Comparison of ENCODE assay signal across 15 cellular contexts in the genomic region with DNA sequence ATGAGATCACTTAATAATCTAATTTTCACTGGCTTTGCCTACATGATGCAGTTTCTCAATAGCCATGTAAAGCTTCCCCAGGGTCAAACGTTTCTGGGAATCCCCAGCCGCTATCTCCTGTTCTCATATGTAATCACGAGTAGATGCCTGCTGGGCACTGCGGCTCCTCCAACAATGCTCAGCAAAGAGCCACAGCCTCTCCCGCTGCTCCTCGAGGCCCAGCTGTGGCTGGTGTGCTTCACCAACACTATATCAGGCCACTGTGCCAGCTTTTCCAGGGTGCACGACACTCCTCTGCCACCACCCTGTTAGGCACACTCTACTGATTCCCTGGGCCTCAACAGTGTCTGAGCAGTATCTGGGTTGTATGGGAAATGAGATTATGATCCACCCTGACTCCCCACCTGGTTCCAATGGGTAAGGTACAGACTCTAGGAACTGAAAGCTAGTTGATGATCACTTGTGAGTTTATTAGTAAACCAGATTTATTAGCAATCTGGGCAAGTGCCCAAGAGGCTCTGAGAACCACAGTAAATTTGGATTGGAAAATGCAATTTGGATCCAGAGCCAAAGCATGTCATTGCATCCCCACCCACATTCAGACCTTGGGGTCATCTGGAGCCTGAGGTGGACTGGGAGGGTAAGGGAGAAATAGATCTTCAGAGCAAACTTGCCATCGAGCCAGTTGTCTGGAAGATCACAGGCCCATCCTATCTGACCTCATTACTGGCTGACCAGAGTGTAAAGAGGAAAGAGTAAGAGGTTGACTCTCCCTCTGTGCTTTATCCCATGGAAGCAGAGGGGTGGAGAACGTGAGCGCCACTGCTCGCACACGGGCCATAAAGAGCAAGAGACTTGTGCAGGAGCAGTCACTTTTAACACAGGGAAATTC.
A peak's percentile ranks its signal among the peaks of the same experiment; 100 is the strongest.
DNase-seq lines count a peak whose midpoint lies in the region; ATAC-seq, FAIRE-seq and TF ChIP-seq lines count a peak whose summit lies in the region.
"Had no signal": no experiment of that assay in that cellular context is flagged by ENCODE, and none has a peak within 500 bp of the region (broad histone marks: within the 10 kb centered on the region; RNA-seq: fewer than 3 reads in every experiment).

No MANE protein-coding gene starts in this region.

- peaks cover 0 to 9% (median 0%) of the 10 kb centered on the region in 4 donors for H3K4me1 ChIP-seq in right lobe of liver
- peaks cover 6 to 27% (median 18%) of the 10 kb centered on the region in 5 donors for H3K4me1 ChIP-seq in subcutaneous abdominal adipose tissue (ENCODE audit: control insufficient read depth in 5 of 5, insufficient read depth in 5 of 5, low read length in 5 of 5)
- H3K4me1 ChIP-seq: parathyroid adenoma had no signal

- H3K27ac Mint-ChIP-seq in brain = peak overlapping the region in 4 of 5 experiments; percentile 21 to 58 (median 48)
- H3K27ac Mint-ChIP-seq: mesothelial cell of epicardium had no signal

- no peaks in the 10 kb centered on the region for H3K27me3 Mint-ChIP-seq in brain

- H3K4me1 Mint-ChIP-seq in brain = peaks cover 14% of the 10 kb centered on the region
- H3K4me1 Mint-ChIP-seq: mesothelial cell of epicardium had no signal

- peak overlapping the region in 1 of 5 donors; percentile 56 for H3K9ac ChIP-seq in subcutaneous abdominal adipose tissue (ENCODE audit: low read length in 5 of 5)
- H3K9ac ChIP-seq: parathyroid adenoma had no signal

- H3K27me3 ChIP-seq in right lobe of liver (no peaks in the 10 kb centered on the region), subcutaneous abdominal adipose tissue (ENCODE audit: control insufficient read depth in 5 of 5, insufficient read depth in 4 of 5, low read length in 5 of 5) (no peaks in the 10 kb centered on the region)
- H3K27me3 ChIP-seq: dorsolateral prefrontal cortex had no signal

- no peaks in the 10 kb centered on the region for H3K36me3 ChIP-seq in right lobe of liver
- no peaks in the 10 kb centered on the region for H3K36me3 ChIP-seq in subcutaneous abdominal adipose tissue (ENCODE audit: control insufficient read depth in 5 of 5, insufficient read depth in 5 of 5, low read length in 5 of 5)

- H3K27ac ChIP-seq in right lobe of liver = peak overlapping the region in 1 of 3 donors; percentile 33
- H3K27ac ChIP-seq in subcutaneous abdominal adipose tissue (ENCODE audit: low read depth, low read length) = peak overlapping the region; percentile 74
- H3K27ac ChIP-seq: dorsolateral prefrontal cortex, parathyroid adenoma had no signal

- no peak for FAIRE-seq in urothelium cell line (lab: Jason Lieb, UNC)
- FAIRE-seq: HTR-8/SVneo had no signal

- no peaks in the 10 kb centered on the region for H3K36me3 Mint-ChIP-seq in brain
- H3K36me3 Mint-ChIP-seq: mesothelial cell of epicardium had no signal

- DNase-seq in NCI-H748 (lab: John Stamatoyannopoulos, UW; ENCODE audit: unreplicated experiment) (peak; percentile 3), NCI-H748 treated with DMSO at 0.1 percent for 48 hours (lab: John Stamatoyannopoulos, UW) (no peak), right lobe of liver (no peak), urothelium cell line (ENCODE audit: low spot score) (no peak)
- DNase-seq: activated effector memory CD4-positive, alpha-beta T cell treated with Interleukin-2 at 50 U/mL for 16 hours; dorsolateral prefrontal cortex; NCI-H2171 treated with DMSO at 0.1 percent for 48 hours had no signal

- no peak for TF ChIP-seq POLR2A in right lobe of liver (IDR thresholded peaks at IDR 0.05)

- intact Hi-C loops in right lobe of liver (cut with DNase I) = no loop called here

- H3K4me3 ChIP-seq in right lobe of liver (no peak overlapping the region), subcutaneous abdominal adipose tissue (ENCODE audit: low read depth in 1 of 5, low read length in 5 of 5) (no peak overlapping the region)
- H3K4me3 ChIP-seq: dorsolateral prefrontal cortex had no signal

- TF ChIP-seq CTCF in brain (conservative IDR thresholded peaks at IDR 0.05) (no peak), right lobe of liver (IDR thresholded peaks at IDR 0.05) (no peak)

- ATAC-seq in right lobe of liver (peak; percentile 40 to 58 (median 54)), HG02973 (IDR thresholded peaks at IDR 0.05; ENCODE audit: unreplicated experiment) (no peak), HG02981 (IDR thresholded peaks at IDR 0.05; ENCODE audit: unreplicated experiment) (no peak)
- ATAC-seq: SK-N-SH treated with all-trans-retinoic acid at 6 μM for 48 hours had no signal

- WGBS in right lobe of liver (ENCODE audit: insufficient coverage, low coverage, low lambda C conversion rate, missing lambda C conversion rate) = 42% methylated on average over 2 of the region's 12 CpGs

- H3K4me3 Mint-ChIP-seq in brain = no peak overlapping the region
- H3K4me3 Mint-ChIP-seq: mesothelial cell of epicardium had no signal

- peaks cover 0 to 2% (median 1%) of the 10 kb centered on the region in 5 experiments for H3K9me3 Mint-ChIP-seq in brain

- H3K9me3 ChIP-seq in right lobe of liver (no peaks in the 10 kb centered on the region), subcutaneous abdominal adipose tissue (ENCODE audit: control insufficient read depth in 5 of 5, low read length in 5 of 5) (no peaks in the 10 kb centered on the region)

Comparison
In these comparisons a context has a peak if more than half of its experiments do, and no peak if none do; other contexts are left out.
1. ATAC-seq: peak in right lobe of liver (4 of 4); none in HG02973 (single experiment) and HG02981 (single experiment).